Comparison of ENCODE assay signal across 11 cellular contexts in the genomic region with DNA sequence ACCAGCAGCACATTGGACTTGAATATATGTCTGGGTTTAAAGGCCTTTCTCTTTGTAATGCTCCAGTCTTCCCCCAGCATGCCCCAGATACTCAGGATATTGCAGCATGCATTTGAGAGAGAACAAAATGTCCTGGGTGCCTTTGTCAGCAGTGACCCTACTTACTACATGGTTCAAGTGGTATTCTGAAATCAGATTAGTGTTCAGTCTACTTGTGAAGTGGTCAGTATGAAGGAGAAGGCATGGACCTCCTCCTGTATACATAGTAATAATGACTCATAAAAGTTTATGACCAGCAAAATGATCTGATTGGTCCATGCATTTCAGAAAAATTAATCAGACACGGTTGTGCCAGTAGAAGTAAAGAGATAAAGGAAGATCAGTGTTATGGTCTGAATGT. TPM values are rescaled to one million over a fixed set of nuclear protein-coding genes. Genes with fewer than 3 reads are reported as not detected.
A peak's percentile ranks its signal among the peaks of the same experiment; 100 is the strongest.
DNase-seq lines count a peak whose midpoint lies in the region; ATAC-seq and TF ChIP-seq lines count a peak whose summit lies in the region.
"Had no signal": no experiment of that assay in that cellular context is flagged by ENCODE, and none has a peak within 500 bp of the region (broad histone marks: within the 10 kb centered on the region; RNA-seq: fewer than 3 reads in every experiment).

No MANE protein-coding gene starts in this region.

- peak; percentile 58 for DNase-seq in A172 (ENCODE audit: low spot score)
- DNase-seq in NCI-H226 = peak; percentile 31
- peak; percentile 11 for DNase-seq in epithelial cell of esophagus (ENCODE audit: low read depth)
- no peak for DNase-seq in mucosa of descending colon
- DNase-seq in ACHN = no peak
- no peak for DNase-seq in smooth muscle cell (lab: John Stamatoyannopoulos, UW; ENCODE audit: unreplicated experiment)
- no peak for DNase-seq in NCI-H1417 (lab: John Stamatoyannopoulos, UW)
- DNase-seq: activated naive CD4-positive, alpha-beta T cell treated with anti-CD3 and anti-CD28 coated beads, Interleukin-2, amount 50 U/mL, for 16 hours; NCI-H526; SHP77 treated with DMSO at 0.1 percent for 48 hours had no signal

- intact Hi-C loops in mucosa of descending colon (cut with DNase I, micrococcal nuclease) = no loop called here

- H3K9me3 ChIP-seq in mucosa of descending colon (no peaks in the 10 kb centered on the region), smooth muscle cell (replicated peaks; ENCODE audit: low read depth) (no peaks in the 10 kb centered on the region)

- no peak overlapping the region for H2AFZ ChIP-seq in smooth muscle cell (ENCODE audit: low read depth)

- in situ Hi-C loops in ACHN (cut with HindIII; ENCODE audit: low pct_ligation_motif_present, low pct_unique_long_range_greater_than_20kb, low sequenced_read_pairs) = no loop called here

- H3K36me3 ChIP-seq in mucosa of descending colon (ENCODE audit: low read depth) (no peaks in the 10 kb centered on the region), smooth muscle cell (ENCODE audit: low read depth) (peaks cover 4% of the 10 kb centered on the region)

- H3F3A ChIP-seq in smooth muscle cell (ENCODE audit: low read depth) = no peaks in the 10 kb centered on the region

- TF ChIP-seq CTCF in epithelial cell of esophagus (IDR thresholded peaks at IDR 0.05; ENCODE audit: insufficient read depth, low read depth, low read length, missing control alignments) = no peak
- TF ChIP-seq CTCF in mucosa of descending colon (IDR thresholded peaks at IDR 0.05) = no peak
- TF ChIP-seq CTCF in smooth muscle cell (IDR thresholded peaks at IDR 0.05; ENCODE audit: borderline replicate concordance, insufficient read depth, poor library complexity, severe bottlenecking) = no peak

- no peaks in the 10 kb centered on the region for H3K79me2 ChIP-seq in smooth muscle cell (ENCODE audit: low read depth)

- H3K4me3 ChIP-seq in epithelial cell of esophagus (ENCODE audit: low read length) (no peak overlapping the region), mucosa of descending colon (no peak overlapping the region), smooth muscle cell (no peak overlapping the region)

- H4K20me1 ChIP-seq in smooth muscle cell (ENCODE audit: low read depth) = no peaks in the 10 kb centered on the region

- WGBS in smooth muscle cell (ENCODE audit: low lambda C conversion rate) = 79% methylated on average over 1 of the region's 1 CpG

- no peaks in the 10 kb centered on the region for H3K4me1 ChIP-seq in mucosa of descending colon (ENCODE audit: low read depth)
- H3K4me1 ChIP-seq in smooth muscle cell (ENCODE audit: low read depth) = no peaks in the 10 kb centered on the region

- H3K9ac ChIP-seq in smooth muscle cell (ENCODE audit: low read depth) = no peak overlapping the region

- no peak overlapping the region for H3K4me2 ChIP-seq in smooth muscle cell

- H3K27me3 ChIP-seq in smooth muscle cell (ENCODE audit: low read depth) = no peaks in the 10 kb centered on the region

- peak; percentile 51 for ATAC-seq in mucosa of descending colon
- no peak for ATAC-seq in HG03378 (IDR thresholded peaks at IDR 0.05; ENCODE audit: unreplicated experiment)

- no peak overlapping the region for H3K27ac ChIP-seq in smooth muscle cell (ENCODE audit: low read depth)

RNA-seq across cellular contexts. Expression of gene GPR21, which starts 25.4 kb away (rescaled TPM):
- total RNA-seq in A172 (2014; rRNA removed; shearing (Covaris generic)) = not detected in 2 replicates
- total RNA-seq in mucosa of descending colon (1 to 10 TPM in 2 of 3 donors, under 1 TPM in 1; 0.64 to 3.2 (median 2.6) TPM), smooth muscle cell (1.4 and 2.0 TPM in 2 replicates)
- polyA plus RNA-seq in smooth muscle cell = not detected in 2 replicates

Comparison
In these comparisons a context has a peak if more than half of its experiments do, and no peak if none do; other contexts are left out.
1. DNase-seq: peak in A172 (single experiment), NCI-H226 (single experiment) and epithelial cell of esophagus (single experiment); none in mucosa of descending colon (0 of 3), ACHN (single experiment), smooth muscle cell (single experiment) and NCI-H1417 (0 of 3).